8 cellular contexts compared by ENCODE assay signal in genomic region chr17:40443196-40443987, GRCh38. TPM values are rescaled to one million over a fixed set of nuclear protein-coding genes. Genes with fewer than 3 reads are reported as not detected.
A peak's percentile ranks its signal among the peaks of the same experiment; 100 is the strongest.
DNase-seq lines count a peak whose midpoint lies in the region; ATAC-seq and TF ChIP-seq lines count a peak whose summit lies in the region.

Gene IGFBP4 (plus strand): TSS chr17:40443450. CDS start chr17:40443736, 286 bp downstream.

- no peaks in the 10 kb centered on the region for H3K9me3 ChIP-seq in lung (ENCODE audit: control insufficient read depth in 2 of 2, insufficient read depth in 1 of 2, low read length in 1 of 2)

- DNase-seq in AG04449 (ENCODE audit: low read depth, low spot score) (no peak), GOT3 (lab: John Stamatoyannopoulos, UW) (peak; percentile 51), NCI-H774 (lab: John Stamatoyannopoulos, UW) (peak; percentile 31), lung (ENCODE audit: low spot score) (peak; percentile 79)
- DNase-seq in activated CD8-positive, alpha-beta memory T cell treated with anti-CD3 and anti-CD28 coated beads for 24 hours = peak; percentile 86
- DNase-seq in effector CD4-positive, alpha-beta T cell = peak; percentile 47
- DNase-seq in stimulated activated CD4-positive, alpha-beta T cell treated with anti-CD3 and anti-CD28 coated beads, TNF-alpha, amount 100 ng/mL, for 48 hours (ENCODE audit: low read depth in 3 of 3) = peak in 2 of 3 donors; percentile 47 to 71

- no peaks in the 10 kb centered on the region for H3K27me3 ChIP-seq in lung (ENCODE audit: control insufficient read depth, insufficient read depth)

- CTCF ChIA-PET in AG04449 (lab: Yijun Ruan, JAX) = interaction anchor here (0.6 to 16.8 kb wide), 25 partner anchors 9 to 1224 kb away, joined by 3 to 337 read pairs (median 4); partner anchors contain the start of genes GJD3 and TOP2A

- H3K27ac ChIP-seq in lung (ENCODE audit: low read depth in 1 of 2, low read length in 1 of 2) = peak within 1 kb of the TSS; percentile 67 to 88

- H3K4me3 ChIP-seq in AG04449 (ENCODE audit: low read depth, low read length) = peak within 1 kb of the TSS; percentile 99
- H3K4me3 ChIP-seq in lung = peak within 1 kb of the TSS; percentile 77

- 0 to 1% methylated on average over 54 to 98 of the region's 98 CpGs for WGBS in lung, 2 donors

- peaks cover 0 to 17% of the 10 kb centered on the region in 2 donors for H3K4me1 ChIP-seq in lung (ENCODE audit: control insufficient read depth in 2 of 2, insufficient read depth in 2 of 2, low read length in 2 of 2)

- ATAC-seq in lung (ENCODE audit: insufficient read depth, low FRiP score) = peak; percentile 58
- no peak for ATAC-seq in HG03439 (IDR thresholded peaks at IDR 0.05; ENCODE audit: unreplicated experiment)

- H3K36me3 ChIP-seq in lung (ENCODE audit: control insufficient read depth in 2 of 2, insufficient read depth in 2 of 2, low read length in 2 of 2) = peaks cover 0 to 1% of the 10 kb centered on the region in 2 donors

- peak; percentile 84 for TF ChIP-seq CTCF in AG04449 (IDR thresholded peaks at IDR 0.05; ENCODE audit: insufficient read depth, low read length, missing control alignments)
- TF ChIP-seq CTCF in lung (IDR thresholded peaks at IDR 0.05; ENCODE audit: control extremely low read depth, extremely low read depth) = peak; percentile 33

- POLR2A ChIA-PET in AG04449 (lab: Yijun Ruan, JAX) = interaction anchor here (0.5 to 3.1 kb wide), 19 partner anchors 9 to 116 kb away, joined by 3 to 25 read pairs (median 5); partner anchors contain the start of gene TOP2A

RNA-seq across cellular contexts. Expression of gene IGFBP4, which starts in this region (rescaled TPM):
- 100 to 1,000 TPM; 205 to 565 TPM for total RNA-seq in lung
- polyA plus RNA-seq in lung = 100 to 1,000 TPM; 197 to 225 TPM
